Comparison of ENCODE assay signal across 13 cellular contexts in genomic region chr6:26258199-26258977, GRCh38.
DNase-seq lines count a peak whose midpoint lies in the region; ATAC-seq and TF ChIP-seq lines count a peak whose summit lies in the region.
"Had no signal": no experiment of that assay in that cellular context is flagged by ENCODE, and none has a peak within 500 bp of the region (broad histone marks: within the 10 kb centered on the region; RNA-seq: fewer than 3 reads in every experiment).

No MANE protein-coding gene starts in this region.

- peaks cover 54% of the 10 kb centered on the region for H3K4me1 Mint-ChIP-seq in brain

- intact Hi-C loops in Right ventricle myocardium superior (cut with DNase I): no loop called here

- no peaks in the 10 kb centered on the region for H3K36me3 ChIP-seq in osteoblast (ENCODE audit: insufficient read depth, low read length)
- no peaks in the 10 kb centered on the region for H3K36me3 ChIP-seq in effector memory CD4-positive, alpha-beta T cell (ENCODE audit: control insufficient read depth, insufficient read depth, low read length)

- H3K9me3 Mint-ChIP-seq in brain: no peaks in the 10 kb centered on the region
- H3K9me3 Mint-ChIP-seq: activated T-helper 1 cell treated with anti-CD3 and anti-CD28 coated beads, Interleukin-12 subunit alpha, Interleukin-12 subunit beta, Interleukin-2, Interleukin-4 antibody, amounts not matched to agents 30 ng/mL and 10 ng/mL and 1 ng/mL, durations not matched to agents 14 hours and 24 hours and 36 hours; stimulated activated effector memory CD8-positive, alpha-beta T cell treated with anti-CD3 and anti-CD28 coated beads, Interleukin-12 subunit alpha, Interleukin-12 subunit beta, amount 100 ng/mL, for 72 hours had no signal

- H3K27me3 ChIP-seq in osteoblast (ENCODE audit: insufficient read depth, low read length): peaks cover 9% of the 10 kb centered on the region
- no peaks in the 10 kb centered on the region for H3K27me3 ChIP-seq in effector memory CD4-positive, alpha-beta T cell (replicated peaks; ENCODE audit: control insufficient read depth, insufficient read depth, low read length, poor library complexity, severe bottlenecking)

- no peaks in the 10 kb centered on the region for H3K9me3 ChIP-seq in osteoblast (ENCODE audit: low read depth, low read length)
- H3K9me3 ChIP-seq in effector memory CD4-positive, alpha-beta T cell (ENCODE audit: control insufficient read depth, low read length): no peaks in the 10 kb centered on the region

- H3K4me3 Mint-ChIP-seq in brain: peak overlapping the region in 1 of 5 experiments; percentile 40
- H3K4me3 Mint-ChIP-seq: activated T-helper 1 cell treated with anti-CD3 and anti-CD28 coated beads, Interleukin-12 subunit alpha, Interleukin-12 subunit beta, Interleukin-2, Interleukin-4 antibody, amounts not matched to agents 30 ng/mL and 10 ng/mL and 1 ng/mL, durations not matched to agents 14 hours and 24 hours and 36 hours; stimulated activated effector memory CD8-positive, alpha-beta T cell treated with anti-CD3 and anti-CD28 coated beads, Interleukin-12 subunit alpha, Interleukin-12 subunit beta, amount 100 ng/mL, for 72 hours had no signal

- peak in 1 of 2 experiments; percentile 25 for TF ChIP-seq CTCF in brain (conservative IDR thresholded peaks at IDR 0.05)
- TF ChIP-seq CTCF in osteoblast (IDR thresholded peaks at IDR 0.05; ENCODE audit: extremely low read depth, low read depth, low read length): peak; percentile 44

- H3K4me2 ChIP-seq in osteoblast (ENCODE audit: insufficient read depth, low read length): no peak overlapping the region

- no peak for ATAC-seq in HG02981 (IDR thresholded peaks at IDR 0.05; ENCODE audit: unreplicated experiment)
- no peak for ATAC-seq in Right ventricle myocardium superior (ENCODE audit: poor library complexity)
- ATAC-seq: stimulated activated effector memory CD8-positive, alpha-beta T cell treated with anti-CD3 and anti-CD28 coated beads, Interleukin-12 subunit alpha, Interleukin-12 subunit beta, amount 100 ng/mL, for 72 hours had no signal

- H3K27ac Mint-ChIP-seq in brain: peak overlapping the region in 3 of 5 experiments; percentile 30 to 53 (median 48)
- H3K27ac Mint-ChIP-seq: activated T-helper 1 cell treated with anti-CD3 and anti-CD28 coated beads, Interleukin-12 subunit alpha, Interleukin-12 subunit beta, Interleukin-2, Interleukin-4 antibody, amounts not matched to agents 30 ng/mL and 10 ng/mL and 1 ng/mL, durations not matched to agents 14 hours and 24 hours and 36 hours; stimulated activated effector memory CD8-positive, alpha-beta T cell treated with anti-CD3 and anti-CD28 coated beads, Interleukin-12 subunit alpha, Interleukin-12 subunit beta, amount 100 ng/mL, for 72 hours had no signal

- no peak overlapping the region for H2AFZ ChIP-seq in osteoblast (ENCODE audit: low read length)

- no peaks in the 10 kb centered on the region for H3K27me3 Mint-ChIP-seq in brain

- no peak overlapping the region for H3K27ac ChIP-seq in osteoblast (ENCODE audit: low read depth, low read length)
- no peak overlapping the region for H3K27ac ChIP-seq in effector memory CD4-positive, alpha-beta T cell (ENCODE audit: insufficient read depth, low read length, poor library complexity, severe bottlenecking)

- DNase-seq in DMS53 (lab: John Stamatoyannopoulos, UW): peak; percentile 19
- DNase-seq in DMS53 treated with DMSO at 0.1 percent for 48 hours (lab: John Stamatoyannopoulos, UW; ENCODE audit: unreplicated experiment): no peak
- DNase-seq in NAMALWA (ENCODE audit: low spot score): peak; percentile 28
- DNase-seq in osteoblast (ENCODE audit: insufficient read length, low spot score, missing footprints): no peak
- DNase-seq in Right ventricle myocardium superior: no peak
- no peak for DNase-seq in effector memory CD4-positive, alpha-beta T cell
- DNase-seq: activated CD4-positive, alpha-beta T cell treated with anti-CD3 and anti-CD28 coated beads for 1 hour; NCI-H2171 treated with DMSO at 0.1 percent for 48 hours; SHP77 treated with DMSO at 0.1 percent for 48 hours had no signal

- no peaks in the 10 kb centered on the region for H3K79me2 ChIP-seq in osteoblast (ENCODE audit: insufficient read depth, low read length)

- H3K4me1 ChIP-seq in osteoblast (ENCODE audit: insufficient read depth, low read length): no peaks in the 10 kb centered on the region
- H3K4me1 ChIP-seq in effector memory CD4-positive, alpha-beta T cell (ENCODE audit: control insufficient read depth, insufficient read depth, low read length, poor library complexity, severe bottlenecking): no peaks in the 10 kb centered on the region

- no peaks in the 10 kb centered on the region for H3K36me3 Mint-ChIP-seq in brain
- H3K36me3 Mint-ChIP-seq: stimulated activated effector memory CD8-positive, alpha-beta T cell treated with anti-CD3 and anti-CD28 coated beads, Interleukin-12 subunit alpha, Interleukin-12 subunit beta, amount 100 ng/mL, for 72 hours had no signal

- no peaks in the 10 kb centered on the region for H4K20me1 ChIP-seq in osteoblast (ENCODE audit: insufficient read depth, low read length)

- H3K4me3 ChIP-seq in osteoblast (ENCODE audit: insufficient read depth, low read length): no peak overlapping the region
- no peak overlapping the region for H3K4me3 ChIP-seq in effector memory CD4-positive, alpha-beta T cell (ENCODE audit: insufficient read depth, low read depth, low read length, poor library complexity, severe bottlenecking)

Comparison
In these comparisons a context has a peak if more than half of its experiments do, and no peak if none do; other contexts are left out.
1. DNase-seq: peak in DMS53 (single experiment) and NAMALWA (single experiment); none in DMS53 treated with DMSO at 0.1 percent for 48 hours (single experiment), osteoblast (single experiment), Right ventricle myocardium superior (single experiment) and effector memory CD4-positive, alpha-beta T cell (0 of 3).